In genomic region chr15:93980149-93980911, GRCh38 we compare ENCODE assay signal across 19 cellular contexts.
DNase-seq lines count a peak whose midpoint lies in the region; ATAC-seq and TF ChIP-seq lines count a peak whose summit lies in the region.
"Had no signal": no experiment of that assay in that cellular context is flagged by ENCODE, and none has a peak within 500 bp of the region (broad histone marks: within the 10 kb centered on the region; RNA-seq: fewer than 3 reads in every experiment).

No MANE protein-coding gene starts in this region.

- H3K36me3 ChIP-seq in gastroesophageal sphincter: no peaks in the 10 kb centered on the region
- H3K36me3 ChIP-seq: SJSA1, upper lobe of left lung had no signal

- peaks cover 23 to 24% of the 10 kb centered on the region in 2 donors for H3K4me1 Mint-ChIP-seq in natural killer cell
- H3K4me1 Mint-ChIP-seq in natural killer cell treated with Interleukin-12 subunit alpha and Interleukin-12 subunit beta and Interleukin-15 and Interleukin-18, amount 100 ng/mL, for 72 hours (ENCODE audit: low read depth in 2 of 2): peaks cover 10 to 17% of the 10 kb centered on the region in 2 donors
- H3K4me1 Mint-ChIP-seq: activated CD4-positive, alpha-beta T cell treated with anti-CD3 and anti-CD28 coated beads for 36 hours; activated naive CD4-positive, alpha-beta T cell treated with anti-CD3 and anti-CD28 coated beads, Interleukin-2, amount 10 ng/mL, durations not matched to agents 7 days and 5 days; stimulated activated naive CD8-positive, alpha-beta T cell treated with anti-CD3 and anti-CD28 coated beads, Interleukin-15, amount 100 ng/mL, for 72 hours had no signal

- H3K9me3 Mint-ChIP-seq in natural killer cell: no peaks in the 10 kb centered on the region
- H3K9me3 Mint-ChIP-seq in natural killer cell treated with Interleukin-12 subunit alpha and Interleukin-12 subunit beta and Interleukin-15 and Interleukin-18, amount 100 ng/mL, for 72 hours: no peaks in the 10 kb centered on the region
- H3K9me3 Mint-ChIP-seq: activated naive CD4-positive, alpha-beta T cell treated with anti-CD3 and anti-CD28 coated beads, Interleukin-2, amount 10 ng/mL, durations not matched to agents 7 days and 5 days; dendritic cell treated with granulocyte-macrophage colony-stimulating factor and Interleukin-4, amounts not matched to agents 40 ng/mL and 50 ng/mL, for 4 days; stimulated activated naive CD8-positive, alpha-beta T cell treated with anti-CD3 and anti-CD28 coated beads, Interleukin-15, amount 100 ng/mL, for 72 hours; T-helper 1 cell treated with Interleukin-12 subunit alpha and Interleukin-12 subunit beta and Interleukin-4 antibody, amounts not matched to agents 30 μg/mL and 1 μg/mL, for 36 hours had no signal

- H3K4me3 ChIP-seq in gastroesophageal sphincter: no peak overlapping the region
- H3K4me3 ChIP-seq: SJSA1, upper lobe of left lung had no signal

- DNase-seq in natural killer cell: no peak
- no peak for DNase-seq in natural killer cell treated with Interleukin-12 subunit alpha and Interleukin-12 subunit beta and Interleukin-15 and Interleukin-18, amount 100 ng/mL, for 72 hours (ENCODE audit: low spot score)
- peak; percentile 10 for DNase-seq in pons (ENCODE audit: low spot score)
- DNase-seq in islet precursor cell: no peak
- no peak for DNase-seq in HuH-7.5 (ENCODE audit: low spot score)
- DNase-seq: activated CD4-positive, alpha-beta T cell treated with anti-CD3 and anti-CD28 coated beads for 36 hours; activated naive CD4-positive, alpha-beta T cell treated with anti-CD3 and anti-CD28 coated beads, Interleukin-2, amount 10 ng/mL, durations not matched to agents 7 days and 5 days; CD4-positive, alpha-beta memory T cell; NCI-H1436 treated with DMSO at 0.1 percent for 48 hours; stimulated activated CD4-positive, alpha-beta T cell treated with anti-CD3 and anti-CD28 coated beads, Interleukin-12 subunit alpha, Interleukin-12 subunit beta, amount 100 ng/mL, for 4 hours; stimulated activated naive CD8-positive, alpha-beta T cell treated with anti-CD3 and anti-CD28 coated beads, Interleukin-15, amount 100 ng/mL, for 72 hours; upper lobe of left lung had no signal

- H3K27ac Mint-ChIP-seq in natural killer cell: peak overlapping the region in 1 of 2 donors; percentile 25
- peak overlapping the region in 1 of 2 donors; percentile 24 for H3K27ac Mint-ChIP-seq in natural killer cell treated with Interleukin-12 subunit alpha and Interleukin-12 subunit beta and Interleukin-15 and Interleukin-18, amount 100 ng/mL, for 72 hours
- H3K27ac Mint-ChIP-seq: activated CD4-positive, alpha-beta T cell treated with anti-CD3 and anti-CD28 coated beads for 36 hours; activated naive CD4-positive, alpha-beta T cell treated with anti-CD3 and anti-CD28 coated beads, Interleukin-2, amount 10 ng/mL, durations not matched to agents 7 days and 5 days; CD4-positive, alpha-beta memory T cell; dendritic cell treated with granulocyte-macrophage colony-stimulating factor and Interleukin-4, amounts not matched to agents 40 ng/mL and 50 ng/mL, for 4 days; stimulated activated naive CD8-positive, alpha-beta T cell treated with anti-CD3 and anti-CD28 coated beads, Interleukin-15, amount 100 ng/mL, for 72 hours; T-helper 1 cell treated with Interleukin-12 subunit alpha and Interleukin-12 subunit beta and Interleukin-4 antibody, amounts not matched to agents 30 μg/mL and 1 μg/mL, for 36 hours had no signal

- TF ChIP-seq POLR2A in gastroesophageal sphincter (IDR thresholded peaks at IDR 0.05) (no peak), GM18505 (IDR thresholded peaks at IDR 0.05; ENCODE audit: borderline replicate concordance, extremely low read depth, insufficient read depth, insufficient read length) (no peak)

- TF ChIP-seq CTCF in natural killer cell (IDR thresholded peaks at IDR 0.05): no peak
- no peak for TF ChIP-seq CTCF in gastroesophageal sphincter (IDR thresholded peaks at IDR 0.05)

- no peak for TF ChIP-seq EP300 in gastroesophageal sphincter (IDR thresholded peaks at IDR 0.05)

- peaks cover 0 to 49% (median 23%) of the 10 kb centered on the region in 3 donors for H3K4me1 ChIP-seq in gastroesophageal sphincter
- H3K4me1 ChIP-seq: SJSA1, upper lobe of left lung had no signal

- H3K36me3 Mint-ChIP-seq in natural killer cell: no peaks in the 10 kb centered on the region
- H3K36me3 Mint-ChIP-seq in natural killer cell treated with Interleukin-12 subunit alpha and Interleukin-12 subunit beta and Interleukin-15 and Interleukin-18, amount 100 ng/mL, for 72 hours: no peaks in the 10 kb centered on the region
- H3K36me3 Mint-ChIP-seq: activated naive CD4-positive, alpha-beta T cell treated with anti-CD3 and anti-CD28 coated beads, Interleukin-2, amount 10 ng/mL, durations not matched to agents 7 days and 5 days; CD4-positive, alpha-beta memory T cell had no signal

- no peak overlapping the region for H3K4me3 Mint-ChIP-seq in natural killer cell
- no peak overlapping the region for H3K4me3 Mint-ChIP-seq in natural killer cell treated with Interleukin-12 subunit alpha and Interleukin-12 subunit beta and Interleukin-15 and Interleukin-18, amount 100 ng/mL, for 72 hours
- H3K4me3 Mint-ChIP-seq: activated CD4-positive, alpha-beta T cell treated with anti-CD3 and anti-CD28 coated beads for 36 hours; activated naive CD4-positive, alpha-beta T cell treated with anti-CD3 and anti-CD28 coated beads, Interleukin-2, amount 10 ng/mL, durations not matched to agents 7 days and 5 days; CD4-positive, alpha-beta memory T cell; dendritic cell treated with granulocyte-macrophage colony-stimulating factor and Interleukin-4, amounts not matched to agents 40 ng/mL and 50 ng/mL, for 4 days; stimulated activated naive CD8-positive, alpha-beta T cell treated with anti-CD3 and anti-CD28 coated beads, Interleukin-15, amount 100 ng/mL, for 72 hours; T-helper 1 cell treated with Interleukin-12 subunit alpha and Interleukin-12 subunit beta and Interleukin-4 antibody, amounts not matched to agents 30 μg/mL and 1 μg/mL, for 36 hours had no signal

- H3K27me3 ChIP-seq in gastroesophageal sphincter: no peaks in the 10 kb centered on the region
- H3K27me3 ChIP-seq: upper lobe of left lung had no signal

- 25 to 44% methylated on average over 4 of the region's 4 CpGs for whole genome bisulfite sequencing in gastroesophageal sphincter (ENCODE audit: low coverage in 1 of 2), 2 donors

- no peaks in the 10 kb centered on the region for H3K9me3 ChIP-seq in gastroesophageal sphincter
- H3K9me3 ChIP-seq: SJSA1, upper lobe of left lung had no signal

- H3K27ac ChIP-seq in gastroesophageal sphincter: peak overlapping the region in 3 of 4 donors; percentile 5 to 73 (median 52)
- H3K27ac ChIP-seq: SJSA1, upper lobe of left lung had no signal

- intact Hi-C loops in natural killer cell (cut with micrococcal nuclease): no loop called here

- peaks cover 0 to 12% of the 10 kb centered on the region in 2 donors for H3K27me3 Mint-ChIP-seq in natural killer cell (ENCODE audit: low read depth in 2 of 2)
- H3K27me3 Mint-ChIP-seq in natural killer cell treated with Interleukin-12 subunit alpha and Interleukin-12 subunit beta and Interleukin-15 and Interleukin-18, amount 100 ng/mL, for 72 hours: peaks cover 0 to 3% of the 10 kb centered on the region in 2 donors
- H3K27me3 Mint-ChIP-seq: activated CD4-positive, alpha-beta T cell treated with anti-CD3 and anti-CD28 coated beads for 36 hours; CD4-positive, alpha-beta memory T cell; dendritic cell treated with granulocyte-macrophage colony-stimulating factor and Interleukin-4, amounts not matched to agents 40 ng/mL and 50 ng/mL, for 4 days had no signal

- ATAC-seq in natural killer cell (peak in 2 of 3 donors; percentile 40 to 45), gastroesophageal sphincter (peak; percentile 76), GM18505 (IDR thresholded peaks at IDR 0.05; ENCODE audit: unreplicated experiment) (no peak)
- ATAC-seq in natural killer cell treated with Interleukin-12 subunit alpha and Interleukin-12 subunit beta and Interleukin-15 and Interleukin-18, amount 100 ng/mL, for 72 hours: no peak
- ATAC-seq: activated CD4-positive, alpha-beta T cell treated with anti-CD3 and anti-CD28 coated beads for 36 hours; HCT116; left lobe of liver; stimulated activated naive CD8-positive, alpha-beta T cell treated with anti-CD3 and anti-CD28 coated beads, Interleukin-15, amount 100 ng/mL, for 72 hours had no signal

Comparison
In these comparisons a context has a peak if more than half of its experiments do, and no peak if none do; other contexts are left out.
1. ATAC-seq: peak in natural killer cell (2 of 3) and gastroesophageal sphincter (single experiment); none in natural killer cell treated with Interleukin-12 subunit alpha and Interleukin-12 subunit beta and Interleukin-15 and Interleukin-18, amount 100 ng/mL, for 72 hours (0 of 2) and GM18505 (single experiment).